In genomic region chr5:6995115-6995514, GRCh38 we compare ENCODE assay signal across 26 cellular contexts.
"Had no signal": no experiment of that assay in that cellular context is flagged by ENCODE, and none has a peak within 500 bp of the region (broad histone marks: within the 10 kb centered on the region; RNA-seq: fewer than 3 reads in every experiment).

No MANE protein-coding gene starts in this region.

- DNase-seq: natural killer cell; occipital lobe; ovary; posterior cingulate gyrus; psoas muscle; right cardiac atrium; right lobe of liver; sigmoid colon; spleen; stimulated activated CD4-positive, alpha-beta T cell treated with anti-CD3 and anti-CD28 coated beads, Interleukin-12 subunit alpha, Interleukin-12 subunit beta, amount 100 ng/mL, for 4 hours; stimulated activated CD4-positive, alpha-beta T cell treated with anti-CD3 and anti-CD28 coated beads, Interleukin-1b, Interleukin-23, amount 100 ng/mL, for 48 hours; stimulated activated CD4-positive, alpha-beta T cell treated with anti-CD3 and anti-CD28 coated beads, Interleukin-4, amount 100 ng/mL, for 24 hours; stimulated activated naive B cell treated with anti-CD40 and anti-IgM and Interleukin-4, amounts not matched to agents 10 μg/mL and 1 μg/mL and 100 μg/mL, for 72 hours; stimulated activated naive CD4-positive, alpha-beta T cell treated with Interleukin-2 at 50 U/mL for 16 hours; stomach; thyroid gland; trophoblast cell; upper lobe of left lung had no signal

- H3K27me3 ChIP-seq: neural progenitor cell, ovary, right lobe of liver, sigmoid colon, spleen, stomach, thyroid gland, tibial nerve, upper lobe of left lung, vagina had no signal

- H2AFZ ChIP-seq: parathyroid adenoma had no signal

- H3K79me2 ChIP-seq: parathyroid adenoma had no signal

- H3K4me2 ChIP-seq: neural progenitor cell, smooth muscle cell had no signal

- H3K27ac ChIP-seq: neural progenitor cell, ovary, parathyroid adenoma, psoas muscle, right lobe of liver, sigmoid colon, skin epidermis, spleen, stomach, thoracic aorta, thyroid gland, tibial nerve, upper lobe of left lung, vagina had no signal

- ATAC-seq: natural killer cell; psoas muscle; right cardiac atrium; right lobe of liver; stimulated activated effector memory CD8-positive, alpha-beta T cell treated with anti-CD3 and anti-CD28 coated beads, Interleukin-12 subunit alpha, Interleukin-12 subunit beta, amount 100 ng/mL, for 72 hours; stimulated activated naive B cell treated with anti-CD40 and anti-IgM and Interleukin-4, amounts not matched to agents 10 μg/mL and 1 μg/mL and 100 μg/mL, for 72 hours had no signal

- H3K9me3 ChIP-seq: ovary, right lobe of liver, sigmoid colon, thoracic aorta, thyroid gland, upper lobe of left lung, vagina had no signal

- H3K4me1 ChIP-seq: neural progenitor cell, parathyroid adenoma, psoas muscle, right lobe of liver, sigmoid colon, spleen, stomach, thyroid gland, tibial nerve, upper lobe of left lung, vagina had no signal

- H3K36me3 ChIP-seq: neural progenitor cell, ovary, right lobe of liver, sigmoid colon, spleen, stomach, thoracic aorta, thyroid gland, tibial nerve, upper lobe of left lung, vagina had no signal

- H3K9ac ChIP-seq: neural progenitor cell, parathyroid adenoma had no signal

- H3K4me3 ChIP-seq: neural progenitor cell, ovary, psoas muscle, right lobe of liver, sigmoid colon, skin epidermis, smooth muscle cell, spleen, stomach, thoracic aorta, thyroid gland, tibial nerve, upper lobe of left lung, vagina had no signal
